8 cellular contexts compared by ENCODE assay signal in the genomic region with DNA sequence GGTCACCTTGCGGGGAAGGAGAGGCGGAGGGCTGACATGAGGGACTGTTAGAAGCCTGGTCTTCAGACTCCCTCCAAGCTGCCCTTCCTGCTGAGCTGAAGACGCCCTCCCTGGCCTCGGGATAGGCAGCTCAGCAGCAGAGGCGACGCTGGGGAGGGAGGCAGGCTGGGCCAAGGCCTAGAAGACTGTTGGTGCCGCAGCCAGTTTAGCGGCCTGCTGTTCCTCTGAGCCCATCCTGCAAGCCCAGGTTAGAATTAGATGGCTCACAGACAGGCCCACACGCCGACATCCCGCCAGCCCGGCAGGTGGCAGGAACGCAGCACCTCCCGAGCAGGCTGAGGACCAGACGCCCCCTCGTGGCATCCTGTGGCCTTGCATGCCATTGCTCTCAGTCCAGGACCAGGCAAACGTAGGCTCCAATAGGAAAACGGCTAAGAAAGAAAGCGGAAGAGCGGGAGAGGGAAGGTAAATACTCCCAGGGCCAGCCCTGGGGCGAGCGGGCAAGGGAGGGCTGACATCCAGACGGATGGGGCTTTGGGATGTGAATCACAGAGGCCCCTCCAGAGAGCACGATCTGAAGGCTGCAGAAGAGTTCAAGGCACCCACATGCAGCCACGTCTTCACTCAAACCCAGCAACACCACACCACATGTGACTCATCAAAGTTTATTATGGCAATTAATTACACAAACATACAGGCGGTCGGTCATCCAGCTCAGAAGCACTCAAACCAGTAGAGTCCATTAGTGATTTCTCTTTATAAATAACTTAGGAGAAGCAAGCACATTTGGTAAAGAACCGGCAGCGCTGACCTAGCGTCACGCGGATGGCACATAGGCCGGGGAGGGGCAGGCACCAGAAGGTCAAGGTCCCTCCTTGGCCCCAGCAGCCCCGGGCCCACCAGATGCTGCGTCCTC. TPM values are rescaled to one million over a fixed set of nuclear protein-coding genes. Genes with fewer than 3 reads are reported as not detected.
DNase-seq lines count a peak whose midpoint lies in the region; ATAC-seq and TF ChIP-seq lines count a peak whose summit lies in the region.

No MANE protein-coding gene starts in this region.

- no peaks in the 10 kb centered on the region for H3K4me1 ChIP-seq in lung (ENCODE audit: control insufficient read depth in 2 of 2, insufficient read depth in 2 of 2, low read length in 2 of 2)

- no peak overlapping the region for H3K27ac ChIP-seq in lung (ENCODE audit: low read depth in 1 of 2, low read length in 1 of 2)

- TF ChIP-seq CTCF in lung (IDR thresholded peaks at IDR 0.05; ENCODE audit: control extremely low read depth, extremely low read depth): peak; percentile 100

- H3K27me3 ChIP-seq in lung (ENCODE audit: control insufficient read depth, insufficient read depth): no peaks in the 10 kb centered on the region

- no peaks in the 10 kb centered on the region for H3K9me3 ChIP-seq in lung (ENCODE audit: control insufficient read depth in 2 of 2, insufficient read depth in 1 of 2, low read length in 1 of 2)

- no peak overlapping the region for H3K4me3 ChIP-seq in lung

- peaks cover 0 to 36% of the 10 kb centered on the region in 2 donors for H3K36me3 ChIP-seq in lung (ENCODE audit: control insufficient read depth in 2 of 2, insufficient read depth in 2 of 2, low read length in 2 of 2)

- peak; percentile 89 for ATAC-seq in HG03342 (IDR thresholded peaks at IDR 0.05; ENCODE audit: unreplicated experiment)
- peak; percentile 96 for ATAC-seq in lung (ENCODE audit: insufficient read depth, low FRiP score)

- WGBS in lung, 2 donors: 36 to 39% methylated on average over 35 of the region's 35 CpGs

- DNase-seq in activated CD4-positive, CD25-positive, alpha-beta regulatory T cell treated with anti-CD3 and anti-CD28 coated beads, Interleukin-2, amount 50 U/mL, for 16 hours (ENCODE audit: low read depth, low spot score): peak; percentile 75
- no peak for DNase-seq in activated CD4-positive, CD25-positive, alpha-beta regulatory T cell (lab: John Stamatoyannopoulos, UW)
- peak; percentile 90 for DNase-seq in activated CD4-positive, CD25-positive, alpha-beta regulatory T cell treated with anti-CD3 and anti-CD28 coated beads, Interleukin-2, amount 50 U/mL, for 72 hours
- DNase-seq in dedifferentiated amniotic fluid mesenchymal stem cell (ENCODE audit: extremely low spot score): peak; percentile 72
- DNase-seq in lung (ENCODE audit: low spot score): peak; percentile 90
- peak; percentile 81 for DNase-seq in stimulated activated CD8-positive, alpha-beta memory T cell treated with anti-CD3 and anti-CD28 coated beads, Interleukin-12 subunit alpha, Interleukin-12 subunit beta, amount 100 ng/mL, for 1 hour (ENCODE audit: low read depth)
- no peak for DNase-seq in COLO668 (lab: John Stamatoyannopoulos, UW; ENCODE audit: unreplicated experiment)

RNA-seq across cellular contexts. Expression of gene CD5, which starts 27.6 kb away (rescaled TPM):
- total RNA-seq in lung: 1 to 10 TPM in 1 of 2 donors, under 1 TPM in 1; 0.98 to 1.3 TPM
- polyA plus RNA-seq in lung: 1 to 10 TPM in 1 of 2 donors, under 1 TPM in 1; 0.45 to 1.3 TPM

RNA-seq across cellular contexts. Expression of gene VPS37C, which starts 31.4 kb away (rescaled TPM):
- total RNA-seq in lung: 10 to 100 TPM; 14.8 to 35.8 TPM
- 10 to 100 TPM; 20.7 to 23.9 TPM for polyA plus RNA-seq in lung

Comparison
In these comparisons a context has a peak if more than half of its experiments do, and no peak if none do; other contexts are left out.
1. DNase-seq: peak in activated CD4-positive, CD25-positive, alpha-beta regulatory T cell treated with anti-CD3 and anti-CD28 coated beads, Interleukin-2, amount 50 U/mL, for 16 hours (single experiment), activated CD4-positive, CD25-positive, alpha-beta regulatory T cell treated with anti-CD3 and anti-CD28 coated beads, Interleukin-2, amount 50 U/mL, for 72 hours (single experiment), dedifferentiated amniotic fluid mesenchymal stem cell (single experiment), lung (single experiment) and stimulated activated CD8-positive, alpha-beta memory T cell treated with anti-CD3 and anti-CD28 coated beads, Interleukin-12 subunit alpha, Interleukin-12 subunit beta, amount 100 ng/mL, for 1 hour (single experiment); none in activated CD4-positive, CD25-positive, alpha-beta regulatory T cell (0 of 4) and COLO668 (single experiment).